Comparison of ENCODE assay signal across 1 cellular context in genomic region chr1:157312270-157312812, GRCh38.
TF ChIP-seq lines count a peak whose summit lies in the region.

No MANE protein-coding gene starts in this region.

TF ChIP-seq in K562, 482 proteins besides CTCF, POLR2A, EP300 and RAD21 (continued from another document and continues in another):
- TF ChIP-seq ZNF407 (IDR thresholded peaks at IDR 0.05; ENCODE audit: low read depth): no peak
- TF ChIP-seq UBTF (IDR thresholded peaks at IDR 0.05; ENCODE audit: borderline replicate concordance in 1 of 2, low read depth in 2 of 2, low read length in 2 of 2): no peak
- TF ChIP-seq SIX5 (IDR thresholded peaks at IDR 0.05; ENCODE audit: borderline replicate concordance in 1 of 2, insufficient read depth in 1 of 2, low read depth in 1 of 2, low read length in 2 of 2): no peak
- no peak for TF ChIP-seq TCF7 (IDR thresholded peaks at IDR 0.05; ENCODE audit: borderline replicate concordance)
- TF ChIP-seq ELK3 (CRISPR knock-in tag; IDR thresholded peaks at IDR 0.05): no peak
- no peak for TF ChIP-seq RUNX1 (IDR thresholded peaks at IDR 0.05; ENCODE audit: low read depth)
- TF ChIP-seq ASH1L (IDR thresholded peaks at IDR 0.05; ENCODE audit: borderline replicate concordance, low read depth, partially characterized antibody): no peak
- TF ChIP-seq CSDE1 (IDR thresholded peaks at IDR 0.05): no peak
- no peak for TF ChIP-seq GATAD2B (IDR thresholded peaks at IDR 0.05; ENCODE audit: borderline replicate concordance)
- TF ChIP-seq NELFE (IDR thresholded peaks at IDR 0.05; ENCODE audit: insufficient read depth, insufficient read length): no peak
- no peak for TF ChIP-seq RBM39 (optimal IDR thresholded peaks at IDR 0.05; ENCODE audit: low read depth, low read length)
- no peak for TF ChIP-seq ATF6 (CRISPR knock-in tag; IDR thresholded peaks at IDR 0.05)
- no peak for TF ChIP-seq GTF2F1 (IDR thresholded peaks at IDR 0.05; ENCODE audit: low read depth, low read length)
- TF ChIP-seq SMARCE1 (IDR thresholded peaks at IDR 0.05): peak; percentile 84
- no peak for TF ChIP-seq TAF9B (IDR thresholded peaks at IDR 0.05; ENCODE audit: partially characterized antibody)
- peak; percentile 96 for TF ChIP-seq ZNF592 (IDR thresholded peaks at IDR 0.05)
- no peak for TF ChIP-seq SAFB2 (IDR thresholded peaks at IDR 0.05; ENCODE audit: borderline replicate concordance, low read depth, low read length, severe bottlenecking)
- TF ChIP-seq THAP7 (CRISPR knock-in tag; IDR thresholded peaks at IDR 0.05): no peak
- no peak for TF ChIP-seq MEIS2 (IDR thresholded peaks at IDR 0.05; ENCODE audit: partially characterized antibody)
- TF ChIP-seq FIP1L1 (IDR thresholded peaks at IDR 0.05; ENCODE audit: low read depth, low read length, poor library complexity, severe bottlenecking): no peak
- no peak for TF ChIP-seq SMAD2 (IDR thresholded peaks at IDR 0.05; ENCODE audit: low read depth, low read length)
- no peak for TF ChIP-seq EZH2 (IDR thresholded peaks at IDR 0.05; ENCODE audit: borderline replicate concordance, low read depth, low read length)
- TF ChIP-seq TFE3 (CRISPR knock-in tag; IDR thresholded peaks at IDR 0.05): no peak
- no peak for TF ChIP-seq RB1 (IDR thresholded peaks at IDR 0.05; ENCODE audit: low read depth)
- TF ChIP-seq SREBF2 (CRISPR knock-in tag; IDR thresholded peaks at IDR 0.05): no peak
- no peak for TF ChIP-seq E2F3 (CRISPR knock-in tag; IDR thresholded peaks at IDR 0.05)
- TF ChIP-seq TAF15 (IDR thresholded peaks at IDR 0.05; ENCODE audit: low read depth, low read length): no peak
- TF ChIP-seq BCOR (IDR thresholded peaks at IDR 0.05): peak; percentile 8; the same call in 1 of the 2 replicates
- no peak for TF ChIP-seq FOXA1 (IDR thresholded peaks at IDR 0.05; ENCODE audit: borderline replicate concordance)
- TF ChIP-seq ZNF778 (CRISPR knock-in tag; IDR thresholded peaks at IDR 0.05): no peak
- TF ChIP-seq ZFP30 (CRISPR knock-in tag; IDR thresholded peaks at IDR 0.05; ENCODE audit: borderline replicate concordance): no peak
- no peak for TF ChIP-seq HMGXB4 (CRISPR knock-in tag; IDR thresholded peaks at IDR 0.05)
- TF ChIP-seq STAG1 (CRISPR knock-in tag; IDR thresholded peaks at IDR 0.05; ENCODE audit: borderline replicate concordance): no peak
- no peak for TF ChIP-seq ATF2 (CRISPR knock-in tag; IDR thresholded peaks at IDR 0.05)
- no peak for TF ChIP-seq ZNF197 (CRISPR knock-in tag; IDR thresholded peaks at IDR 0.05; ENCODE audit: low read depth)
